ENCODE assay signal across 12 cellular contexts in genomic region chr17:74815671-74816370, GRCh38. TPM values are rescaled to one million over a fixed set of nuclear protein-coding genes. Genes with fewer than 3 reads are reported as not detected.
DNase-seq lines count a peak whose midpoint lies in the region; ATAC-seq and TF ChIP-seq lines count a peak whose summit lies in the region.
"Had no signal": no experiment of that assay in that cellular context is flagged by ENCODE, and none has a peak within 500 bp of the region (broad histone marks: within the 10 kb centered on the region; RNA-seq: fewer than 3 reads in every experiment).

No MANE protein-coding gene starts in this region.

- in situ Hi-C loops in SK-MEL-5 (cut with HindIII; ENCODE audit: low pct_unique_long_range_greater_than_20kb, low sequenced_read_pairs): no loop called here

- H3K9me3 ChIP-seq in BLaER1: no peaks in the 10 kb centered on the region
- H3K9me3 ChIP-seq: SJSA1 had no signal

- H3K36me3 ChIP-seq in BLaER1: peaks cover 7% of the 10 kb centered on the region; the same call in 1 of the 2 replicates

- H3K27ac ChIP-seq in BLaER1: peak overlapping the region; percentile 55
- H3K27ac ChIP-seq: SJSA1 had no signal

- TF ChIP-seq CTCF in GM12872 (IDR thresholded peaks at IDR 0.05; ENCODE audit: insufficient read depth, low read depth, low read length) (peak; percentile 31; the same call in 1 of the 3 replicates), fibroblast of villous mesenchyme (IDR thresholded peaks at IDR 0.05; ENCODE audit: insufficient read depth, low read depth, low read length) (peak; percentile 20)

- DNase-seq in SK-MEL-5 (ENCODE audit: low read depth, low spot score): peak; percentile 56
- no peak for DNase-seq in fibroblast of villous mesenchyme (ENCODE audit: low read depth)
- no peak for DNase-seq in NOMO-1 treated with dmso at 0.1 percent for 144 hours (lab: John Stamatoyannopoulos, UW; ENCODE audit: unreplicated experiment)
- DNase-seq in NCI-H2029 (lab: John Stamatoyannopoulos, UW): no peak
- DNase-seq: left ventricle myocardium superior, NCI-H187 treated with DMSO at 0.1 percent for 48 hours, trophoblast cell had no signal

- H3K4me3 ChIP-seq in BLaER1 (no peak overlapping the region; the same call in 1 of the 2 replicates), fibroblast of villous mesenchyme (ENCODE audit: low read depth, low read length) (no peak overlapping the region)
- H3K4me3 ChIP-seq: SJSA1 had no signal

- peak overlapping the region; percentile 17; the same call in 1 of the 2 replicates for H3K9ac ChIP-seq in BLaER1

- H3K4me2 ChIP-seq in BLaER1: peak overlapping the region; percentile 84

- no peak for ATAC-seq in HG02759 (IDR thresholded peaks at IDR 0.05; ENCODE audit: unreplicated experiment)
- no peak for ATAC-seq in GM18868 (IDR thresholded peaks at IDR 0.05; ENCODE audit: unreplicated experiment)
- ATAC-seq: left ventricle myocardium superior had no signal

- H3K4me1 ChIP-seq in BLaER1: peaks cover 97% of the 10 kb centered on the region

- no peaks in the 10 kb centered on the region for H3K27me3 ChIP-seq in BLaER1
- H3K27me3 ChIP-seq: SJSA1 had no signal

- no peaks in the 10 kb centered on the region for H4K20me1 ChIP-seq in BLaER1

RNA-seq across cellular contexts. Expression of gene NAT9, which starts 39.7 kb away (rescaled TPM):
- 51.4 and 61.0 TPM in 2 replicates for total RNA-seq in SK-MEL-5 (2014; rRNA removed; shearing (Covaris generic))
- polyA plus RNA-seq in SK-MEL-5 (2015; cell fraction: cytosol; rRNA removed): 48.4 and 56.1 TPM in 2 replicates
- polyA plus RNA-seq in SK-MEL-5 (2015; cell fraction: nucleus; rRNA removed): 741 and 874 TPM in 2 replicates
- total RNA-seq in fibroblast of villous mesenchyme: 32.0 and 34.8 TPM in 2 replicates

RNA-seq across cellular contexts. Expression of gene GRIN2C, which starts 43.9 kb away (rescaled TPM):
- 0.40 TPM in 1 of 2 replicates, not detected in the other for total RNA-seq in SK-MEL-5 (2014; rRNA removed; shearing (Covaris generic))
- 0.29 and 0.48 TPM in 2 replicates for polyA plus RNA-seq in SK-MEL-5 (2015; cell fraction: cytosol; rRNA removed)
- 0.80 and 0.94 TPM in 2 replicates for polyA plus RNA-seq in SK-MEL-5 (2015; cell fraction: nucleus; rRNA removed)
- total RNA-seq in fibroblast of villous mesenchyme: under 0.01 and 0.32 TPM in 2 replicates
- total RNA-seq: SJSA1 had no signal

RNA-seq across cellular contexts. Expression of gene FDXR, which starts 57.0 kb away (rescaled TPM):
- 42.4 and 48.1 TPM in 2 replicates for total RNA-seq in SK-MEL-5 (2014; rRNA removed; shearing (Covaris generic))
- 82.1 and 92.8 TPM in 2 replicates for polyA plus RNA-seq in SK-MEL-5 (2015; cell fraction: cytosol; rRNA removed)
- polyA plus RNA-seq in SK-MEL-5 (2015; cell fraction: nucleus; rRNA removed): 85.8 and 117 TPM in 2 replicates
- total RNA-seq in fibroblast of villous mesenchyme: 19.6 and 20.7 TPM in 2 replicates
